26 cellular contexts compared by ENCODE assay signal in genomic region chrX:26522501-26522900, GRCh38.
"Had no signal": no experiment of that assay in that cellular context is flagged by ENCODE, and none has a peak within 500 bp of the region (broad histone marks: within the 10 kb centered on the region; RNA-seq: fewer than 3 reads in every experiment).

No MANE protein-coding gene starts in this region.

- ATAC-seq: gastrocnemius medialis, left cardiac atrium, left ventricle myocardium superior, right lobe of liver had no signal

- H3K9me3 Mint-ChIP-seq: T-helper 2 cell treated with Interferon-gamma antibody and Interleukin-4, amounts not matched to agents 5 μg/mL and 100 μg/mL, for 36 hours had no signal

- H3K27me3 ChIP-seq: adrenal gland, cardiac muscle cell, colonic mucosa, gastrocnemius medialis, hepatocyte, tibial nerve had no signal

- H3K36me3 ChIP-seq: adrenal gland, cardiac muscle cell, colonic mucosa, gastrocnemius medialis, right lobe of liver, tibial nerve had no signal

- H3K4me3 ChIP-seq: adrenal gland, cardiac muscle cell, colonic mucosa, gastrocnemius medialis, hepatocyte, right lobe of liver, tibial nerve had no signal

- H3K27ac Mint-ChIP-seq: activated naive CD8-positive, alpha-beta T cell treated with anti-CD3 and anti-CD28 coated beads for 36 hours; brain; nephron; T-helper 2 cell treated with Interferon-gamma antibody and Interleukin-4, amounts not matched to agents 5 μg/mL and 100 μg/mL, for 36 hours had no signal

- DNase-seq: activated CD4-positive, alpha-beta T cell treated with anti-CD3 and anti-CD28 coated beads for 4 hours; activated CD4-positive, alpha-beta T cell treated with anti-CD3 and anti-CD28 coated beads, Interleukin-2, amount 50 U/mL, for 4 hours; activated effector memory CD4-positive, alpha-beta T cell treated with Interleukin-2 at 50 U/mL for 16 hours; activated naive CD4-positive, alpha-beta T cell treated with Interleukin-2 at 50 U/mL for 16 hours; activated naive CD8-positive, alpha-beta T cell treated with anti-CD3 and anti-CD28 coated beads for 36 hours; adrenal gland; aorta; cerebellar nuclear complex; colonic mucosa; effector memory CD4-positive, alpha-beta T cell; erythroblast; gastrocnemius medialis; glutamatergic neuron; left cardiac atrium; left ventricle myocardium superior; posterior cingulate gyrus; right lobe of liver; stimulated activated CD4-positive, alpha-beta T cell treated with anti-CD3 and anti-CD28 coated beads, Interleukin-2, amount 100 ng/mL, for 48 hours; stimulated activated naive CD4-positive, alpha-beta T cell treated with Interleukin-2 at 50 U/mL for 16 hours; T-helper 1 cell had no signal

- H3K36me3 Mint-ChIP-seq: activated naive CD8-positive, alpha-beta T cell treated with anti-CD3 and anti-CD28 coated beads for 36 hours; brain had no signal

- H3K4me1 Mint-ChIP-seq: activated naive CD8-positive, alpha-beta T cell treated with anti-CD3 and anti-CD28 coated beads for 36 hours; brain; nephron had no signal

- H3K27me3 Mint-ChIP-seq: activated naive CD8-positive, alpha-beta T cell treated with anti-CD3 and anti-CD28 coated beads for 36 hours; brain had no signal

- H3K4me3 Mint-ChIP-seq: activated naive CD8-positive, alpha-beta T cell treated with anti-CD3 and anti-CD28 coated beads for 36 hours; brain; nephron; T-helper 2 cell treated with Interferon-gamma antibody and Interleukin-4, amounts not matched to agents 5 μg/mL and 100 μg/mL, for 36 hours had no signal

- H3K9me3 ChIP-seq: adrenal gland, colonic mucosa, gastrocnemius medialis, right lobe of liver, tibial nerve had no signal

- H3K27ac ChIP-seq: adrenal gland, cardiac muscle cell, colonic mucosa, gastrocnemius medialis, hepatocyte, right lobe of liver, tibial nerve had no signal

- H3K4me1 ChIP-seq: adrenal gland, colonic mucosa, gastrocnemius medialis, right lobe of liver, tibial nerve had no signal
